8 cellular contexts compared by ENCODE assay signal in genomic region chr2:74690571-74690970, GRCh38. TPM values are rescaled to one million over a fixed set of nuclear protein-coding genes. Genes with fewer than 3 reads are reported as not detected.
A peak's percentile ranks its signal among the peaks of the same experiment; 100 is the strongest.
DNase-seq lines count a peak whose midpoint lies in the region; ATAC-seq and TF ChIP-seq lines count a peak whose summit lies in the region.

No MANE protein-coding gene starts in this region.

- TF ChIP-seq CTCF in natural killer cell (IDR thresholded peaks at IDR 0.05) = peak; percentile 40
- TF ChIP-seq CTCF in GM23338 (conservative IDR thresholded peaks at IDR 0.05; ENCODE audit: low read depth in 2 of 2) = peak; percentile 89
- peak; percentile 89 for TF ChIP-seq CTCF in NB4 (IDR thresholded peaks at IDR 0.05; ENCODE audit: low read depth, low read length)

- TF ChIP-seq POLR2A in NB4 (IDR thresholded peaks at IDR 0.05; ENCODE audit: extremely low read depth, insufficient read length) = no peak

- H3K9me2 ChIP-seq in GM23338 (ENCODE audit: insufficient read depth) = no peaks in the 10 kb centered on the region

- H3K9me3 Mint-ChIP-seq in natural killer cell (no peaks in the 10 kb centered on the region), GM23338 (no peaks in the 10 kb centered on the region)
- H3K9me3 Mint-ChIP-seq in natural killer cell treated with Interleukin-12 subunit alpha and Interleukin-12 subunit beta and Interleukin-15 and Interleukin-18, amount 100 ng/mL, for 72 hours = no peaks in the 10 kb centered on the region
- H3K9me3 Mint-ChIP-seq in naive thymus-derived CD8-positive, alpha-beta T cell = no peaks in the 10 kb centered on the region

- H3K36me3 Mint-ChIP-seq in natural killer cell (no peaks in the 10 kb centered on the region), GM23338 (ENCODE audit: low read depth) (no peaks in the 10 kb centered on the region)
- no peaks in the 10 kb centered on the region for H3K36me3 Mint-ChIP-seq in natural killer cell treated with Interleukin-12 subunit alpha and Interleukin-12 subunit beta and Interleukin-15 and Interleukin-18, amount 100 ng/mL, for 72 hours
- peaks cover 0 to 10% (median 4%) of the 10 kb centered on the region in 3 donors for H3K36me3 Mint-ChIP-seq in naive thymus-derived CD8-positive, alpha-beta T cell

- H3K4me3 ChIP-seq in GM23338 (no peak overlapping the region), NB4 (ENCODE audit: low read depth, low read length) (no peak overlapping the region)

- no peaks in the 10 kb centered on the region for H3K27me3 ChIP-seq in GM23338 (ENCODE audit: insufficient read depth)

- ATAC-seq in natural killer cell (peak in 2 of 3 donors; percentile 59 to 64), GM23338 (peak; percentile 87), SK-N-SH treated with all-trans-retinoic acid at 6 μM for 48 hours (peak; percentile 96), GM21825 (IDR thresholded peaks at IDR 0.05; ENCODE audit: unreplicated experiment) (no peak)
- no peak for ATAC-seq in natural killer cell treated with Interleukin-12 subunit alpha and Interleukin-12 subunit beta and Interleukin-15 and Interleukin-18, amount 100 ng/mL, for 72 hours
- ATAC-seq in naive thymus-derived CD8-positive, alpha-beta T cell = peak; percentile 35 to 52

- DNase-seq in natural killer cell = no peak
- no peak for DNase-seq in natural killer cell treated with Interleukin-12 subunit alpha and Interleukin-12 subunit beta and Interleukin-15 and Interleukin-18, amount 100 ng/mL, for 72 hours (ENCODE audit: low spot score)
- DNase-seq in GM23338 (ENCODE audit: low spot score) = peak; percentile 81
- DNase-seq in NB4 (ENCODE audit: low read depth) = peak; percentile 80
- DNase-seq in fibroblast of gingiva (ENCODE audit: low read depth) = peak; percentile 65
- DNase-seq in naive thymus-derived CD8-positive, alpha-beta T cell = peak in 4 of 10 donors; percentile 9 to 32 (median 25)

- H3K27ac ChIP-seq in GM23338 (ENCODE audit: low read depth) = no peak overlapping the region

- peaks cover 8 to 15% of the 10 kb centered on the region in 2 donors for H3K27me3 Mint-ChIP-seq in natural killer cell (ENCODE audit: low read depth in 2 of 2)
- H3K27me3 Mint-ChIP-seq in natural killer cell treated with Interleukin-12 subunit alpha and Interleukin-12 subunit beta and Interleukin-15 and Interleukin-18, amount 100 ng/mL, for 72 hours = peaks cover 5 to 18% of the 10 kb centered on the region in 2 donors
- H3K27me3 Mint-ChIP-seq in GM23338 (ENCODE audit: insufficient read depth, low read depth, poor library complexity) = peaks cover 4% of the 10 kb centered on the region
- H3K27me3 Mint-ChIP-seq in naive thymus-derived CD8-positive, alpha-beta T cell = peaks cover 0 to 3% (median 0%) of the 10 kb centered on the region in 5 donors

- H3K4me2 ChIP-seq in GM23338 = no peak overlapping the region

- H3K36me3 ChIP-seq in GM23338 (ENCODE audit: insufficient read depth) = no peaks in the 10 kb centered on the region

- intact Hi-C loops in natural killer cell (cut with micrococcal nuclease) = loop anchor here (1.0 kb wide), 1 partner anchor 186 kb away; no protein-coding TSS in a partner anchor

- H3K4me1 Mint-ChIP-seq in natural killer cell (no peaks in the 10 kb centered on the region), GM23338 (no peaks in the 10 kb centered on the region)
- no peaks in the 10 kb centered on the region for H3K4me1 Mint-ChIP-seq in natural killer cell treated with Interleukin-12 subunit alpha and Interleukin-12 subunit beta and Interleukin-15 and Interleukin-18, amount 100 ng/mL, for 72 hours (ENCODE audit: low read depth in 2 of 2)
- peaks cover 0 to 3% (median 1%) of the 10 kb centered on the region in 4 donors for H3K4me1 Mint-ChIP-seq in naive thymus-derived CD8-positive, alpha-beta T cell

- H3K79me2 ChIP-seq in GM23338 (replicated peaks; ENCODE audit: insufficient read depth) = no peaks in the 10 kb centered on the region

- no peaks in the 10 kb centered on the region for H4K20me1 ChIP-seq in GM23338 (replicated peaks; ENCODE audit: insufficient read depth)

- H3K27ac Mint-ChIP-seq in natural killer cell (no peak overlapping the region), GM23338 (no peak overlapping the region)
- H3K27ac Mint-ChIP-seq in natural killer cell treated with Interleukin-12 subunit alpha and Interleukin-12 subunit beta and Interleukin-15 and Interleukin-18, amount 100 ng/mL, for 72 hours = no peak overlapping the region
- no peak overlapping the region for H3K27ac Mint-ChIP-seq in naive thymus-derived CD8-positive, alpha-beta T cell

- H3K4me3 Mint-ChIP-seq in natural killer cell (no peak overlapping the region), GM23338 (no peak overlapping the region)
- no peak overlapping the region for H3K4me3 Mint-ChIP-seq in natural killer cell treated with Interleukin-12 subunit alpha and Interleukin-12 subunit beta and Interleukin-15 and Interleukin-18, amount 100 ng/mL, for 72 hours
- H3K4me3 Mint-ChIP-seq in naive thymus-derived CD8-positive, alpha-beta T cell = no peak overlapping the region

- H2AFZ ChIP-seq in GM23338 = no peak overlapping the region

- H3F3A ChIP-seq in GM23338 (replicated peaks; ENCODE audit: low read depth) = no peaks in the 10 kb centered on the region

- no peaks in the 10 kb centered on the region for H3K4me1 ChIP-seq in GM23338 (ENCODE audit: insufficient read depth)

- POLR2A ChIA-PET in naive thymus-derived CD8-positive, alpha-beta T cell (lab: Charles Lee) = no interaction called here

TF ChIP-seq in GM23338, 12 proteins besides CTCF, POLR2A, EP300 and RAD21 (continues in another document):
- TF ChIP-seq NANOG (IDR thresholded peaks at IDR 0.05; ENCODE audit: borderline replicate concordance) = no peak
- no peak for TF ChIP-seq ZNF331 (CRISPR knock-in tag; IDR thresholded peaks at IDR 0.05; ENCODE audit: low read depth)
- no peak for TF ChIP-seq EZH2phosphoT487 (IDR thresholded peaks at IDR 0.05; ENCODE audit: unreplicated experiment)
- TF ChIP-seq STAT1 (IDR thresholded peaks at IDR 0.05; ENCODE audit: unreplicated experiment) = no peak
- TF ChIP-seq ETS1 (IDR thresholded peaks at IDR 0.05) = no peak
- no peak for TF ChIP-seq EZH2 (IDR thresholded peaks at IDR 0.05; ENCODE audit: low read depth, unreplicated experiment)

TF ChIP-seq in SK-N-SH treated with all-trans-retinoic acid at 6 μM for 48 hours, 23 proteins besides CTCF, POLR2A, EP300 and RAD21 (continues in another document):
- TF ChIP-seq CREB5 (CRISPR knock-in tag; IDR thresholded peaks at IDR 0.05; ENCODE audit: low read depth) (no peak), ARNTL (CRISPR knock-in tag; IDR thresholded peaks at IDR 0.05; ENCODE audit: borderline replicate concordance, low read depth) (no peak), PATZ1 (CRISPR knock-in tag; IDR thresholded peaks at IDR 0.05; ENCODE audit: borderline replicate concordance) (no peak), ISL1 (CRISPR knock-in tag; IDR thresholded peaks at IDR 0.05) (no peak), RARB (CRISPR knock-in tag; IDR thresholded peaks at IDR 0.05) (no peak), PPARA (CRISPR knock-in tag; IDR thresholded peaks at IDR 0.05; ENCODE audit: borderline replicate concordance) (no peak), TOX (CRISPR knock-in tag; IDR thresholded peaks at IDR 0.05; ENCODE audit: borderline replicate concordance) (no peak)

RNA-seq across cellular contexts. Expression of gene SEMA4F, which starts 36.5 kb away (rescaled TPM):
- 10 to 100 TPM in 2 of 3 donors, 1 to 10 TPM in 1; 7.3 to 18.0 (median 10.8) TPM for total RNA-seq in natural killer cell
- 1 to 10 TPM; 2.0 to 5.3 TPM for total RNA-seq in natural killer cell treated with Interleukin-12 subunit alpha and Interleukin-12 subunit beta and Interleukin-15 and Interleukin-18, amount 100 ng/mL, for 72 hours
- 3.2 and 13.0 TPM in 2 replicates for total RNA-seq in GM23338 (2014; rRNA removed; shearing (Covaris generic))
- polyA plus RNA-seq in GM23338 (2016; fragmentation: Nextera tagmentation; extraction: Ambion mirVana) = 1.5 and 2.2 TPM in 2 replicates
- 10 to 100 TPM; 16.5 to 18.9 TPM for total RNA-seq in naive thymus-derived CD8-positive, alpha-beta T cell
- polyA plus RNA-seq in naive thymus-derived CD8-positive, alpha-beta T cell = 1 to 10 TPM; 5.6 to 8.3 (median 7.5) TPM

RNA-seq across cellular contexts. Expression of gene M1AP, which starts 42.4 kb away (rescaled TPM):
- not detected for total RNA-seq in natural killer cell
- total RNA-seq in natural killer cell treated with Interleukin-12 subunit alpha and Interleukin-12 subunit beta and Interleukin-15 and Interleukin-18, amount 100 ng/mL, for 72 hours = not detected
- 5.2 and 12.1 TPM in 2 replicates for total RNA-seq in GM23338 (2014; rRNA removed; shearing (Covaris generic))
- polyA plus RNA-seq in GM23338 (2016; fragmentation: Nextera tagmentation; extraction: Ambion mirVana) = 2.8 and 5.1 TPM in 2 replicates
- total RNA-seq in naive thymus-derived CD8-positive, alpha-beta T cell = not detected
- under 1 TPM in 1 of 3 donors, not detected in 2; 0.10 TPM for polyA plus RNA-seq in naive thymus-derived CD8-positive, alpha-beta T cell

Comparison
In these comparisons a context has a peak if more than half of its experiments do, and no peak if none do; other contexts are left out.
1. ATAC-seq: peak in natural killer cell (2 of 3), GM23338 (single experiment), SK-N-SH treated with all-trans-retinoic acid at 6 μM for 48 hours (single experiment) and naive thymus-derived CD8-positive, alpha-beta T cell (2 of 2); none in natural killer cell treated with Interleukin-12 subunit alpha and Interleukin-12 subunit beta and Interleukin-15 and Interleukin-18, amount 100 ng/mL, for 72 hours (0 of 2) and GM21825 (single experiment).
2. DNase-seq: peak in GM23338 (single experiment), NB4 (single experiment) and fibroblast of gingiva (single experiment); none in natural killer cell (single experiment) and natural killer cell treated with Interleukin-12 subunit alpha and Interleukin-12 subunit beta and Interleukin-15 and Interleukin-18, amount 100 ng/mL, for 72 hours (single experiment).
3. Peak in every context shown above with its lines, with median percentiles within 50 percentile points of each other: CTCF ChIP-seq.